ENCODE assay signal across 10 cellular contexts in genomic region chr1:20962576-20963258, GRCh38.
"Had no signal": no experiment of that assay in that cellular context is flagged by ENCODE, and none has a peak within 500 bp of the region (broad histone marks: within the 10 kb centered on the region; RNA-seq: fewer than 3 reads in every experiment).

No MANE protein-coding gene starts in this region.

- H3K4me1 ChIP-seq: body of pancreas, testis had no signal

- H3K27me3 ChIP-seq: body of pancreas, testis had no signal

- ATAC-seq: activated CD4-positive, CD25-positive, alpha-beta regulatory T cell treated with anti-CD3 and anti-CD28 coated beads, Interleukin-2, amount 50 U/mL, for 24 hours; body of pancreas had no signal

- H3K27ac ChIP-seq: body of pancreas, testis had no signal

- DNase-seq: activated naive CD4-positive, alpha-beta T cell treated with anti-CD3 and anti-CD28 coated beads, Interleukin-2, amount 50 U/mL, for 16 hours; amniotic stem cell; body of pancreas; effector memory CD4-positive, alpha-beta T cell; stimulated activated CD4-positive, alpha-beta T cell treated with anti-CD3 and anti-CD28 coated beads, Interleukin-15, amount 100 ng/mL, for 24 hours; stimulated activated CD4-positive, alpha-beta T cell treated with anti-CD3 and anti-CD28 coated beads, Interleukin-4, amount 100 ng/mL, for 24 hours; SW 1271; testis had no signal

- H3K4me3 ChIP-seq: body of pancreas, testis had no signal

- FAIRE-seq: keratinocyte had no signal

- H3K9me3 ChIP-seq: body of pancreas, testis had no signal
